Comparison of ENCODE assay signal across 11 cellular contexts in the genomic region with DNA sequence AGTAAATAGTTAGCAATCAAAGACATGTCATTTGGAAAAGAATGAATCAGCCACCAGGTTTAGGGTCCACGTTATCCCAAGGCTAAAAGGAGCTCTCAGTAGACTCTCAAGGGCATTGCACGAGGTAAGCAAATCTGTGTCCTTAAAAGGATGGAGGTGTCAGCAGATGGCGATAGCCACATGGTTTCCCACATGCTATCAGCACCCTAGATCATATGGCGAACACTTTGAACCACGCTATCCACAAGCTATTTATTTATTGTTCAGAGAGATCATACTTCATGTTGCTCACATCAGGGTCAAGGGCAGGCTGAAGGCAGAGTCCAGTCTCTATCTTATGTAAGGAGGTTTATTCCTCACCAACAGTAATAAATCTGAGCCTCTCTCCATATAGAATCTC. TPM values are rescaled to one million over a fixed set of nuclear protein-coding genes. Genes with fewer than 3 reads are reported as not detected.
DNase-seq lines count a peak whose midpoint lies in the region; ATAC-seq and TF ChIP-seq lines count a peak whose summit lies in the region.
"Had no signal": no experiment of that assay in that cellular context is flagged by ENCODE, and none has a peak within 500 bp of the region (broad histone marks: within the 10 kb centered on the region; RNA-seq: fewer than 3 reads in every experiment).

No MANE protein-coding gene starts in this region.

- peak; percentile 32 for TF ChIP-seq CTCF in chondrocyte (IDR thresholded peaks at IDR 0.05)
- peak; percentile 16 for TF ChIP-seq CTCF in osteoblast (IDR thresholded peaks at IDR 0.05; ENCODE audit: extremely low read depth, low read depth, low read length)

- peaks cover 4% of the 10 kb centered on the region for H3K4me1 ChIP-seq in osteoblast (ENCODE audit: insufficient read depth, low read length)

- H3K9me3 ChIP-seq in osteoblast (ENCODE audit: low read depth, low read length) = no peaks in the 10 kb centered on the region
- H3K9me3 ChIP-seq: adrenal gland had no signal

- H3K4me3 Mint-ChIP-seq in chondrocyte (ENCODE audit: unreplicated experiment) = no peak overlapping the region

- H3K27me3 ChIP-seq in osteoblast (ENCODE audit: insufficient read depth, low read length) = no peaks in the 10 kb centered on the region
- H3K27me3 ChIP-seq: adrenal gland had no signal

- peak; percentile 42 for DNase-seq in NCI-H2171 treated with DMSO at 0.1 percent for 48 hours (lab: John Stamatoyannopoulos, UW)
- no peak for DNase-seq in NCI-H2171 (lab: John Stamatoyannopoulos, UW)
- peak; percentile 24 for DNase-seq in NCI-H2081 treated with DMSO at 0.1 percent for 48 hours (lab: John Stamatoyannopoulos, UW)
- no peak for DNase-seq in chondrocyte (ENCODE audit: low spot score)
- DNase-seq in osteoblast (ENCODE audit: insufficient read length, low spot score, missing footprints) = peak; percentile 30
- DNase-seq in stimulated activated CD4-positive, alpha-beta T cell treated with anti-CD3 and anti-CD28 coated beads, Interleukin-1b, Interleukin-23, amount 100 ng/mL, for 48 hours = no peak
- DNase-seq: NCI-H1930 had no signal

- H3K9me3 Mint-ChIP-seq in chondrocyte (ENCODE audit: low read depth) = no peaks in the 10 kb centered on the region

- H4K20me1 ChIP-seq in osteoblast (ENCODE audit: insufficient read depth, low read length) = no peaks in the 10 kb centered on the region

- no peak overlapping the region for H3K4me3 ChIP-seq in osteoblast (ENCODE audit: insufficient read depth, low read length)
- H3K4me3 ChIP-seq: adrenal gland had no signal

- no peak overlapping the region for H3K27ac Mint-ChIP-seq in chondrocyte (ENCODE audit: unreplicated experiment)

- no peaks in the 10 kb centered on the region for H3K36me3 ChIP-seq in osteoblast (ENCODE audit: insufficient read depth, low read length)
- H3K36me3 ChIP-seq: adrenal gland had no signal

- peaks cover 27% of the 10 kb centered on the region for H3K4me1 Mint-ChIP-seq in chondrocyte (ENCODE audit: low read depth)

- H3K4me2 ChIP-seq in osteoblast (ENCODE audit: insufficient read depth, low read length) = no peak overlapping the region

- ATAC-seq in HG02678 (IDR thresholded peaks at IDR 0.05; ENCODE audit: unreplicated experiment) (no peak), HG03097 (IDR thresholded peaks at IDR 0.05; ENCODE audit: low FRiP score, unreplicated experiment) (no peak)
- ATAC-seq: sciatic nerve had no signal

- no peak overlapping the region for H3K27ac ChIP-seq in osteoblast (ENCODE audit: low read depth, low read length)
- H3K27ac ChIP-seq: adrenal gland had no signal

- H3K79me2 ChIP-seq in osteoblast (ENCODE audit: insufficient read depth, low read length) = no peaks in the 10 kb centered on the region

- H3K36me3 Mint-ChIP-seq in chondrocyte (ENCODE audit: low read depth) = peaks cover 5% of the 10 kb centered on the region

- H2AFZ ChIP-seq in osteoblast (ENCODE audit: low read length) = no peak overlapping the region

- H3K27me3 Mint-ChIP-seq in chondrocyte (ENCODE audit: low read depth) = no peaks in the 10 kb centered on the region

RNA-seq across cellular contexts. Expression of a gene that starts 43.7 kb away (rescaled TPM):
- total RNA-seq in chondrocyte (50.7 to 104 TPM (median 55.5 TPM) in 3 replicates), osteoblast (9.4 and 16.3 TPM in 2 replicates)

Comparison
In these comparisons a context has a peak if more than half of its experiments do, and no peak if none do; other contexts are left out.
1. DNase-seq: peak in NCI-H2171 treated with DMSO at 0.1 percent for 48 hours (single experiment), NCI-H2081 treated with DMSO at 0.1 percent for 48 hours (single experiment) and osteoblast (single experiment); none in NCI-H2171 (single experiment), chondrocyte (single experiment) and stimulated activated CD4-positive, alpha-beta T cell treated with anti-CD3 and anti-CD28 coated beads, Interleukin-1b, Interleukin-23, amount 100 ng/mL, for 48 hours (single experiment).